Comparison of ENCODE assay signal across 11 cellular contexts in the genomic region with DNA sequence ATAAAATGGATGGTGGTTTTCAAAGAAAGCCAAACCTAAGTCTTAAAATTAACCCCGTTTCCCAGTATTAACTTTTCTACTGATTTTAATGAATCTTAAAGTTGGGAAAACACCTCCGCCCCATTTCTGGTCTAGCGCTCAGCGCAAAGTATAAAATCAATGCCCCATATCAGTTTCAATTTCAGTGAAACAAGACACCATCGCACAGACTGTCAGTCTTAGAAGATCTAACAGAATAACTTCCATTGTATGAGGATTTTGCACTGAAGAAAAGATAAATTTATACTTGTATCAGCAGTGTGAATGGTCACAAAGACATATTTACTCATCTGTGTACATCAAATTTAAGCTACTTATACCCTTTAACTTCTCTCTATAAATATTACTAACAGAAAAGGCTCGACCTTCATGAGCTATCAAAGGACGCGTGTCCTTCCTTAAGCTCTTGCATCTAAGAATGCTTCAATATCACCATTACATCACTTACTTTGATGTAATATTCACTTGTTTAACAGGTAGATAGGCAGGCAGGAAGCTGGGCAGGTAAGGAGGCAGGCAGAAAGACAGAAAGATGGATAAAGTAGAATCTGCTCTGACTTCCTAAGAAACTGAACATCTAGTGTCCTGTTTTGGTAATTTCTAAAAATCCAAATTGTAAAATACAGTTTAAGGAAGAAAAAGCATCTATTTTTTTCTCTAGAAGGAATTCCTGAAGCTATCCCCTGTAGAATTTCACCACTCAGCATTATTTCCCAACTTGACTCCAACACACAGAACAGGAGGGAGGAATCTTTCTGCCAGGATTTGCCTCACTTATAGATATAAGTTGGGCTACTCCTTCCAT.
A peak's percentile ranks its signal among the peaks of the same experiment; 100 is the strongest.
DNase-seq lines count a peak whose midpoint lies in the region; ATAC-seq and TF ChIP-seq lines count a peak whose summit lies in the region.
"Had no signal": no experiment of that assay in that cellular context is flagged by ENCODE, and none has a peak within 500 bp of the region (broad histone marks: within the 10 kb centered on the region; RNA-seq: fewer than 3 reads in every experiment).

No MANE protein-coding gene starts in this region.

- H3K27me3 ChIP-seq in upper lobe of right lung: no peaks in the 10 kb centered on the region

- H3K36me3 ChIP-seq in mesodermal cell (ENCODE audit: control insufficient read depth, insufficient read depth, low read length): no peaks in the 10 kb centered on the region
- no peaks in the 10 kb centered on the region for H3K36me3 ChIP-seq in upper lobe of right lung

- 100% methylated on average over 3 to 4 of the region's 8 CpGs for WGBS in mesodermal cell (ENCODE audit: insufficient coverage in 2 of 2), 2 experiments

- H3K4me3 ChIP-seq in cardiac fibroblast (replicated peaks in 1 of 2; ENCODE audit: low read depth in 2 of 2, low read length in 2 of 2): no peak overlapping the region
- no peak overlapping the region for H3K4me3 ChIP-seq in mesodermal cell (ENCODE audit: extremely low read depth, insufficient read depth, low read length, poor library complexity, severe bottlenecking)
- no peak overlapping the region for H3K4me3 ChIP-seq in upper lobe of right lung

- peaks cover 65% of the 10 kb centered on the region for H3K4me1 ChIP-seq in mesodermal cell (ENCODE audit: control insufficient read depth, insufficient read depth, low read length, poor library complexity, severe bottlenecking)
- H3K4me1 ChIP-seq in upper lobe of right lung: peaks cover 16% of the 10 kb centered on the region

- intact Hi-C loops in upper lobe of right lung (cut with DNase I): no loop called here

- DNase-seq in NCI-H1417 (lab: John Stamatoyannopoulos, UW) (peak in 2 of 3 experiments; percentile 25 to 57), NCI-H1417 treated with DMSO at 0.1 percent for 48 hours (lab: John Stamatoyannopoulos, UW) (no peak), cardiac fibroblast (ENCODE audit: low read depth in 2 of 2) (peak; percentile 57 to 79), upper lobe of right lung (no peak), GOT3 (lab: John Stamatoyannopoulos, UW) (no peak)
- DNase-seq: stimulated activated CD4-positive, alpha-beta T cell treated with anti-CD3 and anti-CD28 coated beads, Interleukin-4, amount 100 ng/mL, for 4 hours; T-helper 17 cell had no signal

- H3K27ac ChIP-seq in mesodermal cell (ENCODE audit: low read depth, low read length, severe bottlenecking): peak overlapping the region; percentile 91
- H3K27ac ChIP-seq in upper lobe of right lung: peak overlapping the region; percentile 11

- no peak for ATAC-seq in upper lobe of right lung
- ATAC-seq in HG03135 (IDR thresholded peaks at IDR 0.05; ENCODE audit: unreplicated experiment): no peak
- no peak for ATAC-seq in HG02973 (IDR thresholded peaks at IDR 0.05; ENCODE audit: unreplicated experiment)
- ATAC-seq: left lobe of liver, T-helper 17 cell had no signal

- H3K9me3 ChIP-seq in mesodermal cell (ENCODE audit: control insufficient read depth, low read length) (no peaks in the 10 kb centered on the region), upper lobe of right lung (no peaks in the 10 kb centered on the region)

- TF ChIP-seq CTCF in cardiac fibroblast (IDR thresholded peaks at IDR 0.05; ENCODE audit: low read depth, low read length) (no peak), upper lobe of right lung (IDR thresholded peaks at IDR 0.05) (no peak)

Comparison
In these comparisons a context has a peak if more than half of its experiments do, and no peak if none do; other contexts are left out.
1. DNase-seq: peak in NCI-H1417 (2 of 3) and cardiac fibroblast (2 of 2); none in NCI-H1417 treated with DMSO at 0.1 percent for 48 hours (single experiment), upper lobe of right lung (single experiment) and GOT3 (single experiment).